Comparison of ENCODE assay signal across 9 cellular contexts in the genomic region with DNA sequence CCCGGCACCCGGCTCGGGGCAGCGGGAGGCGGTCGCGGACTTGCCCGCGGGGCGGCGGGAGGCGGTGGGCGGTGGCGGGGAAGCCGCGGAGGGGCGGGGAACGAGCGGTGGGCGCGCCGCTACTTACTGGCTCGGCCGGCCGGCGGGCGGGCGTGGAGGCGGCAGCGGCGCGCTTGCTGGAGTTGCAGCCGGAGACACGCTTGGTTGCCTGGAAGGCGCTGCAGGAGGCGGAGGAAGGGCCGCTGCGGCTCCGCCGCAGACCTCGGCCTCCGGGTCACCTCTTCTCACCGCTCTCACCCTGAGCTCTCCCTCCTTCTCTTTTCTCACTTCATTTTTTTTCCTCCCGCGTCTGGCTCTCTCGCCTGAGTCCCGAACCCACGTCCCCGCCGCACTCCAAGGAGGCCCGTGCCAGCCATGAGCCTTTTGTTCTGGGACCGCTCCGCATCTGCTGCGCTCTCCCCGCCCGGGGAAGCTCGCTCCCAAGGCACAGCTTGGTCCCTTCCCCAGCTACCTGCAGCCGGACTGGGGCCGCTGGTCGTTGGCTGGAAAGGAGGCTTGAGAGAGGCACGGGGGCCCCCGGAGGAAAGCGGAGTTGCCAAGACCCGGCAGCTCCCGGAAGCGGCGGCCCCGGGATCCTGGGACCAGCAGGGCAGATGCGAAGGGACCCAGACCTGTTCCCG. TPM values are rescaled to one million over a fixed set of nuclear protein-coding genes. Genes with fewer than 3 reads are reported as not detected.
DNase-seq lines count a peak whose midpoint lies in the region; ATAC-seq lines count a peak whose summit lies in the region.
"Had no signal": no experiment of that assay in that cellular context is flagged by ENCODE, and none has a peak within 500 bp of the region (broad histone marks: within the 10 kb centered on the region; RNA-seq: fewer than 3 reads in every experiment).

No MANE protein-coding gene starts in this region.

- intact Hi-C loops in activated CD4-positive, alpha-beta T cell treated with anti-CD3 and anti-CD28 coated beads for 36 hours (cut with DNase I, micrococcal nuclease) = no loop called here

- CTCF ChIA-PET in activated CD4-positive, alpha-beta T cell treated with anti-CD3 and anti-CD28 coated beads for 36 hours (lab: Charles Lee) = interaction anchor here (0.7 kb wide), 1 partner anchor 49 kb away, joined by 3 read pairs; no protein-coding TSS in a partner anchor

- peak; percentile 12 for ATAC-seq in activated CD4-positive, alpha-beta T cell treated with anti-CD3 and anti-CD28 coated beads for 36 hours
- ATAC-seq in GM21390 (IDR thresholded peaks at IDR 0.05; ENCODE audit: unreplicated experiment) (peak; percentile 95), HG03558 (IDR thresholded peaks at IDR 0.05; ENCODE audit: extremely low read depth, unreplicated experiment) (peak; percentile 84)

- H3K9me3 Mint-ChIP-seq in activated CD4-positive, alpha-beta T cell treated with anti-CD3 and anti-CD28 coated beads for 36 hours (ENCODE audit: low read depth) = no peaks in the 10 kb centered on the region
- H3K9me3 Mint-ChIP-seq: activated naive CD4-positive, alpha-beta T cell treated with anti-CD3 and anti-CD28 coated beads, Interleukin-2, amount 50 U/mL, for 72 hours had no signal

- no peaks in the 10 kb centered on the region for H3K36me3 Mint-ChIP-seq in activated CD4-positive, alpha-beta T cell treated with anti-CD3 and anti-CD28 coated beads for 36 hours (ENCODE audit: low read depth)
- H3K36me3 Mint-ChIP-seq: activated naive CD4-positive, alpha-beta T cell treated with anti-CD3 and anti-CD28 coated beads, Interleukin-2, amount 50 U/mL, for 72 hours had no signal

- peak; percentile 42 for DNase-seq in activated CD4-positive, alpha-beta T cell treated with anti-CD3 and anti-CD28 coated beads for 36 hours
- DNase-seq in activated CD4-positive, alpha-beta T cell treated with anti-CD3 and anti-CD28 coated beads, Interleukin-2, amount 50 U/mL, for 1 hour = no peak
- DNase-seq in SW480 (ENCODE audit: low spot score) = peak; percentile 32
- DNase-seq in glomerular visceral epithelial cell (ENCODE audit: extremely low spot score) = peak; percentile 58
- DNase-seq in stimulated activated CD8-positive, alpha-beta memory T cell treated with anti-CD3 and anti-CD28 coated beads, Interleukin-4, amount 100 ng/mL, for 48 hours = peak; percentile 30
- no peak for DNase-seq in pons (ENCODE audit: low spot score)

- H3K27ac Mint-ChIP-seq in activated CD4-positive, alpha-beta T cell treated with anti-CD3 and anti-CD28 coated beads for 36 hours = no peak overlapping the region
- H3K27ac Mint-ChIP-seq: activated naive CD4-positive, alpha-beta T cell treated with anti-CD3 and anti-CD28 coated beads, Interleukin-2, amount 50 U/mL, for 72 hours had no signal

- H3K27me3 Mint-ChIP-seq in activated CD4-positive, alpha-beta T cell treated with anti-CD3 and anti-CD28 coated beads for 36 hours = peaks cover 42% of the 10 kb centered on the region

- H3K4me1 Mint-ChIP-seq in activated CD4-positive, alpha-beta T cell treated with anti-CD3 and anti-CD28 coated beads for 36 hours = peaks cover 5% of the 10 kb centered on the region

- POLR2A ChIA-PET in activated CD4-positive, alpha-beta T cell treated with anti-CD3 and anti-CD28 coated beads for 36 hours (lab: Charles Lee) = no interaction called here

- peak overlapping the region; percentile 46 for H3K4me3 Mint-ChIP-seq in activated CD4-positive, alpha-beta T cell treated with anti-CD3 and anti-CD28 coated beads for 36 hours

RNA-seq across cellular contexts. Expression of gene KCNK10, which starts 0.6 kb away (rescaled TPM):
- total RNA-seq in activated CD4-positive, alpha-beta T cell treated with anti-CD3 and anti-CD28 coated beads for 36 hours = not detected
- total RNA-seq: activated naive CD4-positive, alpha-beta T cell treated with anti-CD3 and anti-CD28 coated beads, Interleukin-2, amount 50 U/mL, for 72 hours had no signal

Comparison
In these comparisons a context has a peak if more than half of its experiments do, and no peak if none do; other contexts are left out.
1. DNase-seq: peak in activated CD4-positive, alpha-beta T cell treated with anti-CD3 and anti-CD28 coated beads for 36 hours (single experiment), SW480 (single experiment), glomerular visceral epithelial cell (single experiment) and stimulated activated CD8-positive, alpha-beta memory T cell treated with anti-CD3 and anti-CD28 coated beads, Interleukin-4, amount 100 ng/mL, for 48 hours (single experiment); none in activated CD4-positive, alpha-beta T cell treated with anti-CD3 and anti-CD28 coated beads, Interleukin-2, amount 50 U/mL, for 1 hour (single experiment) and pons (single experiment).
2. ATAC-seq: peak in every context shown above with its lines; median percentile 95 in GM21390; 84 in HG03558; 12 in activated CD4-positive, alpha-beta T cell treated with anti-CD3 and anti-CD28 coated beads for 36 hours.